In the genomic region with DNA sequence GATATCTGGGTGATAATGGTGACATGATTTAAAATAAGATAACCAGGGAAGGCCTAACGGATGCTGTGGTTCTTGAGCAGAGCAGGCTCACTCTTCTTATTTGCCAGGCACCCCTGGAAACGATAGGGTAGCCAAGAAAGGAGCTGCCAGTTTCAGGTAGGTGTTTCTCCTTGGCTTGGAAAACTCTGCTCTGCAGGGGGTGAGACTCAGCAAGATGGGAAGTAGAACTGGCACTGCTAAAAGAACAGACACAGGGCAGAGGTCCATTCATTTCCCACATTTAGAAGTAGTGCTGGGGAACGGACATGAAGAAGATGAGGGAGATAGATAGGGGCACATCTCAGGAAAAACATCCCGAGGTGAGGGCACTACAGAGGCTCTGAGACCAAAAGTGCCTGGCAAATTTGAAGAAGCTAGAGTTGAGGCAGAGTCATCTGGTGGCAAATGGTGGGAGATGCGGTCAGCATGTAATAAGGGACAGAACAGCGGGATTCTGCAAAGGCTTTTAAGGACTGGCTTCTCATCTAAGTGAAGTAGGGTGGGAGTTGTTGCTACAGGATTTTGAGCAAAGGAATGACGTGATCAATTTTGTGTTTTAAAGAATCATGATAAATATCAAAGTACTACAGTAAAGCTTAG, we compare ENCODE assay signal across 27 cellular contexts.
"Had no signal": no experiment of that assay in that cellular context is flagged by ENCODE, and none has a peak within 500 bp of the region (broad histone marks: within the 10 kb centered on the region; RNA-seq: fewer than 3 reads in every experiment).

No MANE protein-coding gene starts in this region.

- DNase-seq: activated CD4-positive, alpha-beta memory T cell treated with anti-CD3 and anti-CD28 coated beads for 36 hours; activated CD4-positive, alpha-beta T cell treated with anti-CD3 and anti-CD28 coated beads for 48 hours; activated effector memory CD4-positive, alpha-beta T cell treated with Interleukin-2 at 50 U/mL for 16 hours; activated naive CD4-positive, alpha-beta T cell treated with anti-CD3 and anti-CD28 coated beads for 36 hours; activated naive CD8-positive, alpha-beta T cell treated with anti-CD3 and anti-CD28 coated beads, Interleukin-2, amount 10 ng/mL, durations not matched to agents 7 days and 5 days; activated T-cell treated with anti-CD3 and anti-CD28 coated beads, Interleukin-2, amount 50 U/mL, for 72 hours; amniotic stem cell; effector memory CD4-positive, alpha-beta T cell; head of caudate nucleus; hypothalamus; left colon; mesenchymal stem cell; mucosa of descending colon; nephron progenitor cell; nucleus accumbens; sigmoid colon; stimulated activated CD4-positive, alpha-beta T cell treated with anti-CD3 and anti-CD28 coated beads, Interleukin-15, amount 100 ng/mL, for 24 hours; T-helper 17 cell; transverse colon; uterus had no signal

- H3K9me3 Mint-ChIP-seq: activated naive CD4-positive, alpha-beta T cell treated with anti-CD3 and anti-CD28 coated beads for 36 hours; activated naive CD8-positive, alpha-beta T cell treated with anti-CD3 and anti-CD28 coated beads, Interleukin-2, amount 10 ng/mL, durations not matched to agents 7 days and 5 days; nephron progenitor cell had no signal

- H3K36me3 ChIP-seq: gastroesophageal sphincter, sigmoid colon, transverse colon, uterus had no signal

- FAIRE-seq: colon, endothelial cell of umbilical vein, keratinocyte had no signal

- H3K4me1 ChIP-seq: gastroesophageal sphincter, sigmoid colon, transverse colon, uterus had no signal

- H3K27ac ChIP-seq: gastroesophageal sphincter, sigmoid colon, transverse colon, uterus had no signal

- H3K4me3 Mint-ChIP-seq: activated CD4-positive, alpha-beta memory T cell treated with anti-CD3 and anti-CD28 coated beads for 36 hours; activated naive CD4-positive, alpha-beta T cell treated with anti-CD3 and anti-CD28 coated beads for 36 hours; activated naive CD8-positive, alpha-beta T cell treated with anti-CD3 and anti-CD28 coated beads, Interleukin-2, amount 10 ng/mL, durations not matched to agents 7 days and 5 days; activated T-cell treated with anti-CD3 and anti-CD28 coated beads, Interleukin-2, amount 50 U/mL, for 72 hours; nephron progenitor cell; stimulated activated memory B cell treated with anti-CD40 and anti-IgM and Interleukin-4, amounts not matched to agents 10 μg/mL and 1 μg/mL and 100 μg/mL, for 72 hours; T-helper 17 cell had no signal

- H3K4me3 ChIP-seq: gastroesophageal sphincter, mucosa of descending colon, sigmoid colon, smooth muscle cell, transverse colon, uterus had no signal

- H3K27me3 ChIP-seq: gastroesophageal sphincter, sigmoid colon, transverse colon, uterus had no signal

- H3K4me2 ChIP-seq: smooth muscle cell had no signal

- H3K36me3 Mint-ChIP-seq: activated CD4-positive, alpha-beta memory T cell treated with anti-CD3 and anti-CD28 coated beads for 36 hours; activated naive CD8-positive, alpha-beta T cell treated with anti-CD3 and anti-CD28 coated beads, Interleukin-2, amount 10 ng/mL, durations not matched to agents 7 days and 5 days; stimulated activated memory B cell treated with anti-CD40 and anti-IgM and Interleukin-4, amounts not matched to agents 10 μg/mL and 1 μg/mL and 100 μg/mL, for 72 hours had no signal

- H3K9me3 ChIP-seq: gastroesophageal sphincter, mucosa of descending colon, sigmoid colon, transverse colon, uterus had no signal

- H3K27ac Mint-ChIP-seq: activated CD4-positive, alpha-beta memory T cell treated with anti-CD3 and anti-CD28 coated beads for 36 hours; activated naive CD4-positive, alpha-beta T cell treated with anti-CD3 and anti-CD28 coated beads for 36 hours; activated naive CD8-positive, alpha-beta T cell treated with anti-CD3 and anti-CD28 coated beads, Interleukin-2, amount 10 ng/mL, durations not matched to agents 7 days and 5 days; activated T-cell treated with anti-CD3 and anti-CD28 coated beads, Interleukin-2, amount 50 U/mL, for 72 hours; nephron progenitor cell; stimulated activated memory B cell treated with anti-CD40 and anti-IgM and Interleukin-4, amounts not matched to agents 10 μg/mL and 1 μg/mL and 100 μg/mL, for 72 hours; T-helper 17 cell had no signal

- ATAC-seq: activated T-cell treated with anti-CD3 and anti-CD28 coated beads, Interleukin-2, amount 50 U/mL, for 72 hours; esophagus mucosa; gastroesophageal sphincter; left colon; mucosa of descending colon; stimulated activated memory B cell treated with anti-CD40 and anti-IgM and Interleukin-4, amounts not matched to agents 10 μg/mL and 1 μg/mL and 100 μg/mL, for 72 hours; T-helper 17 cell had no signal

- H3K27me3 Mint-ChIP-seq: activated CD4-positive, alpha-beta memory T cell treated with anti-CD3 and anti-CD28 coated beads for 36 hours; activated naive CD8-positive, alpha-beta T cell treated with anti-CD3 and anti-CD28 coated beads, Interleukin-2, amount 10 ng/mL, durations not matched to agents 7 days and 5 days; stimulated activated memory B cell treated with anti-CD40 and anti-IgM and Interleukin-4, amounts not matched to agents 10 μg/mL and 1 μg/mL and 100 μg/mL, for 72 hours; T-helper 17 cell had no signal

- H3K4me1 Mint-ChIP-seq: activated naive CD8-positive, alpha-beta T cell treated with anti-CD3 and anti-CD28 coated beads, Interleukin-2, amount 10 ng/mL, durations not matched to agents 7 days and 5 days; nephron progenitor cell; stimulated activated memory B cell treated with anti-CD40 and anti-IgM and Interleukin-4, amounts not matched to agents 10 μg/mL and 1 μg/mL and 100 μg/mL, for 72 hours; T-helper 17 cell had no signal
